1 cellular context compared by ENCODE assay signal in the genomic region with DNA sequence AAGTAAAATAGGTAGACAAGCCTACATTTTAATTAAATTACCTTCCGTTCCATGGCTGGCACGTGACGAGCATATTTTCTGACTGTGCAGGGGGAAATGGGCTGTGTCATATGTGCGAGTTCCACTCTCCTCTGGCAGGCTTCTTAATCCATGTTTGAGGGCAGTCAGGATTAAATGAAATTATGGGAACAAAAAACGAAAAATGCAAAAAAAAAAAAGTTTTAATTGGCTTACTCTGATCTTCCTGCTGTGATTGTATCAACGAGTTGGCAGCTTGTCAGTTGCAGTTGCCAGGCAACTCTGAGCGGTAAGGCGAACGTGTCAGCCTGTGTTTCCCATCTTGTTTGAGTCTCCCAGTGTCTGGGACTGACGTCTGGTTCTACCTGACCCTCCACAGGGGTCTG.
TF ChIP-seq lines count a peak whose summit lies in the region.

No MANE protein-coding gene starts in this region.

TF ChIP-seq in GM23338, 12 proteins besides CTCF, POLR2A, EP300 and RAD21 (continued from another document):
- TF ChIP-seq, protein P1, sequence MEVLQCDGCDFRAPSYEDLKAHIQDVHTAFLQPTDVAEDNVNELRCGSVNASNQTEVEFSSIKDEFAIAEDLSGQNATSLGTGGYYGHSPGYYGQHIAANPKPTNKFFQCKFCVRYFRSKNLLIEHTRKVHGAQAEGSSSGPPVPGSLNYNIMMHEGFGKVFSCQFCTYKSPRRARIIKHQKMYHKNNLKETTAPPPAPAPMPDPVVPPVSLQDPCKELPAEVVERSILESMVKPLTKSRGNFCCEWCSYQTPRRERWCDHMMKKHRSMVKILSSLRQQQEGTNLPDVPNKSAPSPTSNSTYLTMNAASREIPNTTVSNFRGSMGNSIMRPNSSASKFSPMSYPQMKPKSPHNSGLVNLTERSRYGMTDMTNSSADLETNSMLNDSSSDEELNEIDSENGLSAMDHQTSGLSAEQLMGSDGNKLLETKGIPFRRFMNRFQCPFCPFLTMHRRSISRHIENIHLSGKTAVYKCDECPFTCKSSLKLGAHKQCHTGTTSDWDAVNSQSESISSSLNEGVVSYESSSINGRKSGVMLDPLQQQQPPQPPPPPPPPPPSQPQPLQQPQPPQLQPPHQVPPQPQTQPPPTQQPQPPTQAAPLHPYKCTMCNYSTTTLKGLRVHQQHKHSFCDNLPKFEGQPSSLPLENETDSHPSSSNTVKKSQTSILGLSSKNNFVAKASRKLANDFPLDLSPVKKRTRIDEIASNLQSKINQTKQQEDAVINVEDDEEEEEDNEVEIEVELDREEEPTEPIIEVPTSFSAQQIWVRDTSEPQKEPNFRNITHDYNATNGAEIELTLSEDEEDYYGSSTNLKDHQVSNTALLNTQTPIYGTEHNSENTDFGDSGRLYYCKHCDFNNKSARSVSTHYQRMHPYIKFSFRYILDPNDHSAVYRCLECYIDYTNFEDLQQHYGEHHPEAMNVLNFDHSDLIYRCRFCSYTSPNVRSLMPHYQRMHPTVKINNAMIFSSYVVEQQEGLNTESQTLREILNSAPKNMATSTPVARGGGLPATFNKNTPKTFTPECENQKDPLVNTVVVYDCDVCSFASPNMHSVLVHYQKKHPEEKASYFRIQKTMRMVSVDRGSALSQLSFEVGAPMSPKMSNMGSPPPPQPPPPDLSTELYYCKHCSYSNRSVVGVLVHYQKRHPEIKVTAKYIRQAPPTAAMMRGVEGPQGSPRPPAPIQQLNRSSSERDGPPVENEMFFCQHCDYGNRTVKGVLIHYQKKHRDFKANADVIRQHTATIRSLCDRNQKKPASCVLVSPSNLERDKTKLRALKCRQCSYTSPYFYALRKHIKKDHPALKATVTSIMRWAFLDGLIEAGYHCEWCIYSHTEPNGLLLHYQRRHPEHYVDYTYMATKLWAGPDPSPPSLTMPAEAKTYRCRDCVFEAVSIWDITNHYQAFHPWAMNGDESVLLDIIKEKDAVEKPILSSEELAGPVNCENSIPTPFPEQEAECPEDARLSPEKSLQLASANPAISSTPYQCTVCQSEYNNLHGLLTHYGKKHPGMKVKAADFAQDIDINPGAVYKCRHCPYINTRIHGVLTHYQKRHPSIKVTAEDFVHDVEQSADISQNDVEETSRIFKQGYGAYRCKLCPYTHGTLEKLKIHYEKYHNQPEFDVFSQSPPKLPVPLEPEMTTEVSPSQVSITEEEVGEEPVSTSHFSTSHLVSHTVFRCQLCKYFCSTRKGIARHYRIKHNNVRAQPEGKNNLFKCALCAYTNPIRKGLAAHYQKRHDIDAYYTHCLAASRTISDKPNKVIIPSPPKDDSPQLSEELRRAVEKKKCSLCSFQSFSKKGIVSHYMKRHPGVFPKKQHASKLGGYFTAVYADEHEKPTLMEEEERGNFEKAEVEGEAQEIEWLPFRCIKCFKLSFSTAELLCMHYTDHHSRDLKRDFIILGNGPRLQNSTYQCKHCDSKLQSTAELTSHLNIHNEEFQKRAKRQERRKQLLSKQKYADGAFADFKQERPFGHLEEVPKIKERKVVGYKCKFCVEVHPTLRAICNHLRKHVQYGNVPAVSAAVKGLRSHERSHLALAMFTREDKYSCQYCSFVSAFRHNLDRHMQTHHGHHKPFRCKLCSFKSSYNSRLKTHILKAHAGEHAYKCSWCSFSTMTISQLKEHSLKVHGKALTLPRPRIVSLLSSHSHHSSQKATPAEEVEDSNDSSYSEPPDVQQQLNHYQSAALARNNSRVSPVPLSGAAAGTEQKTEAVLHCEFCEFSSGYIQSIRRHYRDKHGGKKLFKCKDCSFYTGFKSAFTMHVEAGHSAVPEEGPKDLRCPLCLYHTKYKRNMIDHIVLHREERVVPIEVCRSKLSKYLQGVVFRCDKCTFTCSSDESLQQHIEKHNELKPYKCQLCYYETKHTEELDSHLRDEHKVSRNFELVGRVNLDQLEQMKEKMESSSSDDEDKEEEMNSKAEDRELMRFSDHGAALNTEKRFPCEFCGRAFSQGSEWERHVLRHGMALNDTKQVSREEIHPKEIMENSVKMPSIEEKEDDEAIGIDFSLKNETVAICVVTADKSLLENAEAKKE (CRISPR knock-in tag; IDR thresholded peaks at IDR 0.05) = no peak
- TF ChIP-seq EZH2 (IDR thresholded peaks at IDR 0.05; ENCODE audit: low read depth, unreplicated experiment) (no peak), ZNF331 (CRISPR knock-in tag; IDR thresholded peaks at IDR 0.05; ENCODE audit: low read depth) (no peak), POLR2AphosphoS5 (IDR thresholded peaks at IDR 0.05; ENCODE audit: low read depth) (no peak)
- TF ChIP-seq, protein P2, sequence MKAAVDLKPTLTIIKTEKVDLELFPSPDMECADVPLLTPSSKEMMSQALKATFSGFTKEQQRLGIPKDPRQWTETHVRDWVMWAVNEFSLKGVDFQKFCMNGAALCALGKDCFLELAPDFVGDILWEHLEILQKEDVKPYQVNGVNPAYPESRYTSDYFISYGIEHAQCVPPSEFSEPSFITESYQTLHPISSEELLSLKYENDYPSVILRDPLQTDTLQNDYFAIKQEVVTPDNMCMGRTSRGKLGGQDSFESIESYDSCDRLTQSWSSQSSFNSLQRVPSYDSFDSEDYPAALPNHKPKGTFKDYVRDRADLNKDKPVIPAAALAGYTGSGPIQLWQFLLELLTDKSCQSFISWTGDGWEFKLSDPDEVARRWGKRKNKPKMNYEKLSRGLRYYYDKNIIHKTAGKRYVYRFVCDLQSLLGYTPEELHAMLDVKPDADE (IDR thresholded peaks at IDR 0.05) = no peak
- TF ChIP-seq, protein P3, sequence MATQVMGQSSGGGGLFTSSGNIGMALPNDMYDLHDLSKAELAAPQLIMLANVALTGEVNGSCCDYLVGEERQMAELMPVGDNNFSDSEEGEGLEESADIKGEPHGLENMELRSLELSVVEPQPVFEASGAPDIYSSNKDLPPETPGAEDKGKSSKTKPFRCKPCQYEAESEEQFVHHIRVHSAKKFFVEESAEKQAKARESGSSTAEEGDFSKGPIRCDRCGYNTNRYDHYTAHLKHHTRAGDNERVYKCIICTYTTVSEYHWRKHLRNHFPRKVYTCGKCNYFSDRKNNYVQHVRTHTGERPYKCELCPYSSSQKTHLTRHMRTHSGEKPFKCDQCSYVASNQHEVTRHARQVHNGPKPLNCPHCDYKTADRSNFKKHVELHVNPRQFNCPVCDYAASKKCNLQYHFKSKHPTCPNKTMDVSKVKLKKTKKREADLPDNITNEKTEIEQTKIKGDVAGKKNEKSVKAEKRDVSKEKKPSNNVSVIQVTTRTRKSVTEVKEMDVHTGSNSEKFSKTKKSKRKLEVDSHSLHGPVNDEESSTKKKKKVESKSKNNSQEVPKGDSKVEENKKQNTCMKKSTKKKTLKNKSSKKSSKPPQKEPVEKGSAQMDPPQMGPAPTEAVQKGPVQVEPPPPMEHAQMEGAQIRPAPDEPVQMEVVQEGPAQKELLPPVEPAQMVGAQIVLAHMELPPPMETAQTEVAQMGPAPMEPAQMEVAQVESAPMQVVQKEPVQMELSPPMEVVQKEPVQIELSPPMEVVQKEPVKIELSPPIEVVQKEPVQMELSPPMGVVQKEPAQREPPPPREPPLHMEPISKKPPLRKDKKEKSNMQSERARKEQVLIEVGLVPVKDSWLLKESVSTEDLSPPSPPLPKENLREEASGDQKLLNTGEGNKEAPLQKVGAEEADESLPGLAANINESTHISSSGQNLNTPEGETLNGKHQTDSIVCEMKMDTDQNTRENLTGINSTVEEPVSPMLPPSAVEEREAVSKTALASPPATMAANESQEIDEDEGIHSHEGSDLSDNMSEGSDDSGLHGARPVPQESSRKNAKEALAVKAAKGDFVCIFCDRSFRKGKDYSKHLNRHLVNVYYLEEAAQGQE (IDR thresholded peaks at IDR 0.05; ENCODE audit: unreplicated experiment) = no peak
